Comparison of ENCODE assay signal across 8 cellular contexts in genomic region chr14:76761198-76761848, GRCh38. TPM values are rescaled to one million over a fixed set of nuclear protein-coding genes. Genes with fewer than 3 reads are reported as not detected.
DNase-seq lines count a peak whose midpoint lies in the region; ATAC-seq and TF ChIP-seq lines count a peak whose summit lies in the region.

VASH1 (plus strand) TSS chr14:76761468; CDS start chr14:76762822, 1,354 bp downstream.

- peaks cover 9% of the 10 kb centered on the region for H3K4me1 Mint-ChIP-seq in HFFc6 (ENCODE audit: low read depth)
- peaks cover 67% of the 10 kb centered on the region for H3K4me1 Mint-ChIP-seq in dendritic cell treated with granulocyte-macrophage colony-stimulating factor and Interleukin-4, amounts not matched to agents 40 ng/mL and 50 ng/mL, for 4 days (ENCODE audit: low read depth)

- peak; percentile 94 for DNase-seq in GM13977 (ENCODE audit: low spot score)
- DNase-seq in HFFc6, result peak; percentile 57
- peak; percentile 29 for DNase-seq in NCI-H1417 treated with DMSO at 0.1 percent for 48 hours (lab: John Stamatoyannopoulos, UW)
- peak; percentile 68 for DNase-seq in activated CD4-positive, alpha-beta T cell treated with anti-CD3 and anti-CD28 coated beads for 48 hours
- DNase-seq in left colon, result peak in 1 of 2 donors; percentile 64
- peak; percentile 51 for DNase-seq in stimulated activated CD4-positive, alpha-beta T cell treated with anti-CD3 and anti-CD28 coated beads, Interleukin-1b, Interleukin-23, amount 100 ng/mL, for 48 hours
- no peak for DNase-seq in KG1 (lab: John Stamatoyannopoulos, UW)

- H3K9me3 Mint-ChIP-seq in HFFc6, result no peaks in the 10 kb centered on the region
- H3K9me3 Mint-ChIP-seq in dendritic cell treated with granulocyte-macrophage colony-stimulating factor and Interleukin-4, amounts not matched to agents 40 ng/mL and 50 ng/mL, for 4 days, result no peaks in the 10 kb centered on the region

- peaks cover 14% of the 10 kb centered on the region for H3K27me3 Mint-ChIP-seq in HFFc6 (ENCODE audit: insufficient read depth)
- H3K27me3 Mint-ChIP-seq in dendritic cell treated with granulocyte-macrophage colony-stimulating factor and Interleukin-4, amounts not matched to agents 40 ng/mL and 50 ng/mL, for 4 days, result peaks cover 2% of the 10 kb centered on the region

- no peaks in the 10 kb centered on the region for H3K36me3 Mint-ChIP-seq in HFFc6 (ENCODE audit: low read depth)
- H3K36me3 Mint-ChIP-seq in dendritic cell treated with granulocyte-macrophage colony-stimulating factor and Interleukin-4, amounts not matched to agents 40 ng/mL and 50 ng/mL, for 4 days (ENCODE audit: low read depth), result peaks cover 33% of the 10 kb centered on the region

- intact Hi-C loops in dendritic cell treated with granulocyte-macrophage colony-stimulating factor and Interleukin-4, amounts not matched to agents 40 ng/mL and 50 ng/mL, for 4 days (cut with micrococcal nuclease), result loop anchor here (5.0 kb wide), 1 partner anchor 39 kb away; no protein-coding TSS in a partner anchor
- intact Hi-C loops in left colon (cut with DNase I, micrococcal nuclease), result no loop called here

- no peak for TF ChIP-seq CTCF in GM13977 (IDR thresholded peaks at IDR 0.05; ENCODE audit: extremely low read depth, insufficient read depth, missing control alignments)
- no peak for TF ChIP-seq CTCF in HFFc6 (IDR thresholded peaks at IDR 0.05)

- H3K4me3 Mint-ChIP-seq in HFFc6, result peak within 1 kb of the TSS; percentile 85
- peak within 1 kb of the TSS; percentile 88 for H3K4me3 Mint-ChIP-seq in dendritic cell treated with granulocyte-macrophage colony-stimulating factor and Interleukin-4, amounts not matched to agents 40 ng/mL and 50 ng/mL, for 4 days

- no peak within 1 kb of the TSS for H3K27ac Mint-ChIP-seq in HFFc6
- H3K27ac Mint-ChIP-seq in dendritic cell treated with granulocyte-macrophage colony-stimulating factor and Interleukin-4, amounts not matched to agents 40 ng/mL and 50 ng/mL, for 4 days, result peak within 1 kb of the TSS; percentile 86

- peak; percentile 76 for ATAC-seq in left colon

- in situ Hi-C loops in GM13977 (cut with MboI; ENCODE audit: low pct_unique_long_range_greater_than_20kb, low sequenced_read_pairs, unreplicated experiment), result no loop called here

RNA-seq across cellular contexts. Expression of gene VASH1, which starts in this region (rescaled TPM):
- 1 to 10 TPM in 5 of 6 experiments, under 1 TPM in 1; 0.94 to 2.9 (median 1.5) TPM for total RNA-seq in HFFc6 (2021; fragmentation: NEBNext Ultra II Directional; extraction: Animal tissue kit (Norgen Biotek cat#: 25700))
- total RNA-seq in left colon, result 1 to 10 TPM; 1.6 to 5.6 TPM
